ENCODE assay signal across 1 cellular context in the genomic region with DNA sequence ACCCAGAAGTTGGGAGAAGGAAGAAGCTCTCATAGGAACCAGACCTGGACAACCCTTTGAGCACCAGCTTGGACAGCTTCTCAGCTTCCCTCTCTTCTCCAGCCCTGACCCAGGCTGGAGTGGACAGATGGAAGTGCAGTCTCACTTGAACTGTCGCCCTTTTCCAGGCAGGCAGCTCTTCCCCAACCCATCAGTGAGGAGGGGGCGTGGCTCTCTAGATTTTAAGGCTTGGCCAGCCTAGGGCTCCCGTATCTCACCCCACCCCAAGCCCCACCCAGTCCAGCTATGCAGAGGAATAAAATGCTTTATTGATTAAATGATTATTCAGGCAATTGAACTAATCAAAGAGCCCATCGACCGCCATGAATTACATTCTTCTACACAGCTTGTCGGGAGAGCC.
TF ChIP-seq lines count a peak whose summit lies in the region.

No MANE protein-coding gene starts in this region.

TF ChIP-seq in SK-N-SH, 30 proteins besides CTCF, POLR2A, EP300 and RAD21 (continued from another document):
- TF ChIP-seq, protein P1, sequence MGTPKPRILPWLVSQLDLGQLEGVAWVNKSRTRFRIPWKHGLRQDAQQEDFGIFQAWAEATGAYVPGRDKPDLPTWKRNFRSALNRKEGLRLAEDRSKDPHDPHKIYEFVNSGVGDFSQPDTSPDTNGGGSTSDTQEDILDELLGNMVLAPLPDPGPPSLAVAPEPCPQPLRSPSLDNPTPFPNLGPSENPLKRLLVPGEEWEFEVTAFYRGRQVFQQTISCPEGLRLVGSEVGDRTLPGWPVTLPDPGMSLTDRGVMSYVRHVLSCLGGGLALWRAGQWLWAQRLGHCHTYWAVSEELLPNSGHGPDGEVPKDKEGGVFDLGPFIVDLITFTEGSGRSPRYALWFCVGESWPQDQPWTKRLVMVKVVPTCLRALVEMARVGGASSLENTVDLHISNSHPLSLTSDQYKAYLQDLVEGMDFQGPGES (IDR thresholded peaks at IDR 0.05; ENCODE audit: low read depth, low read length) = no peak
- TF ChIP-seq CHD2 (IDR thresholded peaks at IDR 0.05; ENCODE audit: low read length, partially characterized antibody) (no peak), TCF12 (IDR thresholded peaks at IDR 0.05) (no peak), NFIC (IDR thresholded peaks at IDR 0.05; ENCODE audit: borderline replicate concordance) (no peak)
- TF ChIP-seq, protein P2, sequence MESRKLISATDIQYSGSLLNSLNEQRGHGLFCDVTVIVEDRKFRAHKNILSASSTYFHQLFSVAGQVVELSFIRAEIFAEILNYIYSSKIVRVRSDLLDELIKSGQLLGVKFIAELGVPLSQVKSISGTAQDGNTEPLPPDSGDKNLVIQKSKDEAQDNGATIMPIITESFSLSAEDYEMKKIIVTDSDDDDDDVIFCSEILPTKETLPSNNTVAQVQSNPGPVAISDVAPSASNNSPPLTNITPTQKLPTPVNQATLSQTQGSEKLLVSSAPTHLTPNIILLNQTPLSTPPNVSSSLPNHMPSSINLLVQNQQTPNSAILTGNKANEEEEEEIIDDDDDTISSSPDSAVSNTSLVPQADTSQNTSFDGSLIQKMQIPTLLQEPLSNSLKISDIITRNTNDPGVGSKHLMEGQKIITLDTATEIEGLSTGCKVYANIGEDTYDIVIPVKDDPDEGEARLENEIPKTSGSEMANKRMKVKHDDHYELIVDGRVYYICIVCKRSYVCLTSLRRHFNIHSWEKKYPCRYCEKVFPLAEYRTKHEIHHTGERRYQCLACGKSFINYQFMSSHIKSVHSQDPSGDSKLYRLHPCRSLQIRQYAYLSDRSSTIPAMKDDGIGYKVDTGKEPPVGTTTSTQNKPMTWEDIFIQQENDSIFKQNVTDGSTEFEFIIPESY (IDR thresholded peaks at IDR 0.05; ENCODE audit: borderline replicate concordance, low read depth) = no peak
